In the genomic region with DNA sequence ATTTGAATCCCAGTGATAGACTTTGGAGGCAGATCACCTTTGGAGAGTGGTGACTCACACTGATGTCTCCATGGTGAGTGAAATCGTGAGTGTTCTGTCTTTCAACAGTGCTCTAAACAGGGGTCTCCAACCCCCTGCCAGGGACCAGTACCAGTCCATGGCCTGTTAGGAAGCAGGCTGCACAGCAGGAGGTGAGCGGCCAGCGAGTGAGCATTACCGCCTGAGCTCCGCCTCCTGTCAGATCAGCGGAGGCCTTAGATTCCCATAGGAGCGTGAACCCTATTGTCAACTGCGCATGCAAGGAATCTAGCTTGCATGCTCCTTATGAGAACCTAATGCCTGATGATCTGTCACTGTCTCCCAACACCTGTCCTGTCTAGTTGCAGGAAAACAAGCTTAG, we compare ENCODE assay signal across 28 cellular contexts.
DNase-seq lines count a peak whose midpoint lies in the region; ATAC-seq, FAIRE-seq and TF ChIP-seq lines count a peak whose summit lies in the region.
"Had no signal": no experiment of that assay in that cellular context is flagged by ENCODE, and none has a peak within 500 bp of the region (broad histone marks: within the 10 kb centered on the region; RNA-seq: fewer than 3 reads in every experiment).

No MANE protein-coding gene starts in this region.

- H3F3A ChIP-seq in GM23338 (replicated peaks; ENCODE audit: low read depth) = no peaks in the 10 kb centered on the region
- no peaks in the 10 kb centered on the region for H3F3A ChIP-seq in Loucy (ENCODE audit: low read depth)

- H3K4me1 Mint-ChIP-seq in GM23338 = no peaks in the 10 kb centered on the region
- peaks cover 18% of the 10 kb centered on the region for H3K4me1 Mint-ChIP-seq in activated T-cell treated with anti-CD3 and anti-CD28 coated beads, Interleukin-2, amount 50 U/mL, for 72 hours (ENCODE audit: low read depth)

- H4K20me1 ChIP-seq in GM23338 (replicated peaks; ENCODE audit: insufficient read depth) = peaks cover 3% of the 10 kb centered on the region
- H4K20me1 ChIP-seq in Loucy (ENCODE audit: insufficient read depth, low read length, poor library complexity, severe bottlenecking) = no peaks in the 10 kb centered on the region
- H4K20me1 ChIP-seq in H1 (replicated peaks in 1 of 2; ENCODE audit: control insufficient read depth in 1 of 2, insufficient read depth in 2 of 2, low read length in 2 of 2) = peaks cover 0 to 5% of the 10 kb centered on the region in 2 experiments

- H3K27ac ChIP-seq in GM23338 (ENCODE audit: low read depth) = no peak overlapping the region
- no peak overlapping the region for H3K27ac ChIP-seq in H1 (ENCODE audit: low read depth, low read length)
- no peak overlapping the region for H3K27ac ChIP-seq in neuronal stem cell (replicated peaks; ENCODE audit: low read length)
- no peak overlapping the region for H3K27ac ChIP-seq in adrenal gland
- H3K27ac ChIP-seq: C4-2B, RWPE1 had no signal

- H3K4me1 ChIP-seq in GM23338 (ENCODE audit: insufficient read depth) (no peaks in the 10 kb centered on the region), Loucy (ENCODE audit: insufficient read depth, low read length, poor library complexity, severe bottlenecking) (peaks cover 24% of the 10 kb centered on the region), H1 (replicated peaks in 1 of 4; ENCODE audit: control insufficient read depth in 3 of 4, insufficient read depth in 4 of 4, low read length in 3 of 4) (peaks cover 0 to 2% (median 0%) of the 10 kb centered on the region in 4 experiments; a peak in 1 of 7 replicates), neuronal stem cell (ENCODE audit: control insufficient read depth in 2 of 2, insufficient read depth in 1 of 2, low read depth in 1 of 2, low read length in 2 of 2) (peaks cover 1 to 2% of the 10 kb centered on the region in 2 donors), adrenal gland (replicated peaks in 1 of 2) (peaks cover 0 to 3% of the 10 kb centered on the region in 2 donors)
- H3K4me1 ChIP-seq: Caco-2 had no signal

- H3K4me3 Mint-ChIP-seq in GM23338 = no peak overlapping the region
- no peak overlapping the region for H3K4me3 Mint-ChIP-seq in activated T-cell treated with anti-CD3 and anti-CD28 coated beads, Interleukin-2, amount 50 U/mL, for 72 hours
- H3K4me3 Mint-ChIP-seq: B cell; CD8-positive, alpha-beta T cell; H9; HFFc6 had no signal

- no peak overlapping the region for H4K91ac ChIP-seq in H1 (replicated peaks; ENCODE audit: insufficient read length, low read length)
- no peak overlapping the region for H4K91ac ChIP-seq in neuronal stem cell (ENCODE audit: low read depth, low read length, poor library complexity)

- no peak overlapping the region for H2AFZ ChIP-seq in GM23338
- peak overlapping the region; percentile 23; the same call in 1 of the 2 replicates for H2AFZ ChIP-seq in Loucy (ENCODE audit: low read length)
- no peak overlapping the region for H2AFZ ChIP-seq in H1 (ENCODE audit: low read length)
- no peak overlapping the region for H2AFZ ChIP-seq in neuronal stem cell (ENCODE audit: low read length)

- H3K9me3 ChIP-seq in Loucy (ENCODE audit: insufficient read depth, low read depth, low read length) = no peaks in the 10 kb centered on the region
- H3K9me3 ChIP-seq in H1 (ENCODE audit: insufficient read depth in 2 of 2, low read depth in 1 of 2, low read length in 1 of 2) = no peaks in the 10 kb centered on the region
- peaks cover 0 to 2% of the 10 kb centered on the region in 2 donors for H3K9me3 ChIP-seq in neuronal stem cell (replicated peaks in 1 of 2; ENCODE audit: control insufficient read depth in 2 of 2, insufficient read depth in 1 of 2, low read depth in 1 of 2, low read length in 2 of 2)
- no peaks in the 10 kb centered on the region for H3K9me3 ChIP-seq in adrenal gland (replicated peaks in 1 of 3)

- H3K4me3 ChIP-seq in GM23338 (no peak overlapping the region), Loucy (ENCODE audit: low read length, poor library complexity, severe bottlenecking) (no peak overlapping the region), H1 (ENCODE audit: extremely low read depth in 1 of 4, insufficient read depth in 2 of 4, low read depth in 3 of 4, low read length in 4 of 4) (no peak overlapping the region), neuronal stem cell (ENCODE audit: low read length in 2 of 2) (no peak overlapping the region), adrenal gland (no peak overlapping the region)
- H3K4me3 ChIP-seq: K562 had no signal

- CTCF ChIA-PET in H1 (lab: Charles Lee; ENCODE audit: partially characterized antibody) = interaction anchor here (1.1 to 2.5 kb wide), 8 partner anchors 10 to 150 kb away, joined by 3 to 10 read pairs (median 6); a partner anchor contains a TSS

- H2BK20ac ChIP-seq in H1 (ENCODE audit: low read length) = no peak overlapping the region

- H3K27ac Mint-ChIP-seq in GM23338 = no peak overlapping the region
- H3K27ac Mint-ChIP-seq in activated T-cell treated with anti-CD3 and anti-CD28 coated beads, Interleukin-2, amount 50 U/mL, for 72 hours = no peak overlapping the region
- H3K27ac Mint-ChIP-seq: B cell; CD8-positive, alpha-beta T cell; H9; HFFc6 had no signal

- H3K27me3 Mint-ChIP-seq in GM23338 (ENCODE audit: insufficient read depth, low read depth, poor library complexity) = no peaks in the 10 kb centered on the region
- H3K27me3 Mint-ChIP-seq in activated T-cell treated with anti-CD3 and anti-CD28 coated beads, Interleukin-2, amount 50 U/mL, for 72 hours (ENCODE audit: low read depth) = no peaks in the 10 kb centered on the region

- H3K14ac ChIP-seq in H1 (ENCODE audit: insufficient read length) = no peak overlapping the region
- H3K14ac ChIP-seq in neuronal stem cell (ENCODE audit: low read length) = no peak overlapping the region

- H4K8ac ChIP-seq in H1 (ENCODE audit: extremely low read depth, insufficient read depth, low read length) (no peak overlapping the region), neuronal stem cell (ENCODE audit: low read depth, low read length) (no peak overlapping the region)

- peak; percentile 36 for FAIRE-seq in H1 (lab: Jason Lieb, UNC)
- FAIRE-seq: GM12891, HTR-8/SVneo, K562 had no signal

- H3K9me2 ChIP-seq in GM23338 (ENCODE audit: insufficient read depth) (no peaks in the 10 kb centered on the region), Loucy (replicated peaks; ENCODE audit: low read depth, low read length) (no peaks in the 10 kb centered on the region)

- H2AK5ac ChIP-seq in H1 (ENCODE audit: low read depth, low read length) (no peak overlapping the region), neuronal stem cell (ENCODE audit: low read depth, low read length) (no peak overlapping the region)

- POLR2A ChIA-PET in H1 (lab: Charles Lee; ENCODE audit: partially characterized antibody) = interaction anchor here (1.4 kb wide), 1 partner anchor 9 kb away, joined by 4 read pairs; no protein-coding TSS in a partner anchor

- H3K27me3 ChIP-seq in GM23338 (ENCODE audit: insufficient read depth) (no peaks in the 10 kb centered on the region), Loucy (ENCODE audit: insufficient read depth, low read length, poor library complexity, severe bottlenecking) (no peaks in the 10 kb centered on the region), H1 (replicated peaks in 1 of 4; ENCODE audit: control insufficient read depth in 3 of 4, extremely low read depth in 1 of 4, insufficient read depth in 3 of 4, low read length in 3 of 4) (no peaks in the 10 kb centered on the region), neuronal stem cell (ENCODE audit: control insufficient read depth in 3 of 3, insufficient read depth in 3 of 3, low read depth in 1 of 3, low read length in 3 of 3) (no peaks in the 10 kb centered on the region), adrenal gland (no peaks in the 10 kb centered on the region)

- 0 out of 2 replicates have a peak, but pooled peaks cover 6% of the 10 kb centered on the region for H3K36me3 ChIP-seq in GM23338 (ENCODE audit: insufficient read depth)
- no peaks in the 10 kb centered on the region for H3K36me3 ChIP-seq in Loucy (ENCODE audit: insufficient read depth, low read length)
- H3K36me3 ChIP-seq in H1 (ENCODE audit: control insufficient read depth in 2 of 4, insufficient read depth in 4 of 4, low read length in 3 of 4) = peaks cover 0 to 3% (median 0%) of the 10 kb centered on the region in 4 experiments; a peak in 1 of 8 replicates
- H3K36me3 ChIP-seq in neuronal stem cell (replicated peaks in 1 of 2; ENCODE audit: control insufficient read depth in 2 of 2, insufficient read depth in 2 of 2, low read length in 2 of 2) = peaks cover 0 to 48% of the 10 kb centered on the region in 2 donors
- no peaks in the 10 kb centered on the region for H3K36me3 ChIP-seq in adrenal gland (replicated peaks in 1 of 2)

- TF ChIP-seq RAD21 in H1 (IDR thresholded peaks at IDR 0.05 in 1 of 2, conservative IDR thresholded peaks at IDR 0.05 in 1 of 2; ENCODE audit: low read depth in 2 of 2, low read length in 2 of 2) = no peak

- H2BK12ac ChIP-seq in H1 (ENCODE audit: low read depth, low read length) (no peak overlapping the region), neuronal stem cell (ENCODE audit: low read length) (no peak overlapping the region)

- H3K23ac ChIP-seq in H1 (ENCODE audit: insufficient read length) = no peak overlapping the region
- H3K23ac ChIP-seq in neuronal stem cell (ENCODE audit: low read depth, low read length, poor library complexity) = no peak overlapping the region

- H2BK15ac ChIP-seq in H1 (ENCODE audit: low read length) = no peak overlapping the region
- no peak overlapping the region for H2BK15ac ChIP-seq in neuronal stem cell (ENCODE audit: low read length)

- H2BK120ac ChIP-seq in H1 (replicated peaks; ENCODE audit: low read depth, low read length) (no peak overlapping the region), neuronal stem cell (ENCODE audit: low read depth, low read length) (no peak overlapping the region)

- no peak overlapping the region for H2BK5ac ChIP-seq in H1 (ENCODE audit: low read depth, low read length)
- no peak overlapping the region for H2BK5ac ChIP-seq in neuronal stem cell (ENCODE audit: low read length)

- no peak overlapping the region for H3K4ac ChIP-seq in H1 (replicated peaks; ENCODE audit: insufficient read length, low read depth, low read length)
- no peak overlapping the region for H3K4ac ChIP-seq in neuronal stem cell (ENCODE audit: low read length)

- peak; percentile 71 for ATAC-seq in GM23338
- no peak for ATAC-seq in activated T-cell treated with anti-CD3 and anti-CD28 coated beads, Interleukin-2, amount 50 U/mL, for 72 hours (replicated peaks in 1 of 2)
- ATAC-seq: CD8-positive, alpha-beta T cell; K562; Panc1 had no signal

- TF ChIP-seq POLR2A in H1 (IDR thresholded peaks at IDR 0.05; ENCODE audit: control extremely low read depth in 1 of 2, low read depth in 2 of 2, low read length in 2 of 2) = no peak
- TF ChIP-seq POLR2A in adrenal gland (IDR thresholded peaks at IDR 0.05) = no peak

- H3K79me1 ChIP-seq in H1 (ENCODE audit: low read depth, low read length) = no peaks in the 10 kb centered on the region; the same call in 1 of the 2 replicates
- H3K79me1 ChIP-seq in neuronal stem cell (ENCODE audit: low read depth, low read length) = no peaks in the 10 kb centered on the region

- no peak overlapping the region for H4K5ac ChIP-seq in H1 (ENCODE audit: insufficient read length, low read depth, low read length)

- TF ChIP-seq CTCF in GM23338 (conservative IDR thresholded peaks at IDR 0.05; ENCODE audit: low read depth in 2 of 2) = no peak
- TF ChIP-seq CTCF in Loucy (conservative IDR thresholded peaks at IDR 0.05; ENCODE audit: low read length) = no peak
- no peak for TF ChIP-seq CTCF in H1 (IDR thresholded peaks at IDR 0.05; ENCODE audit: control extremely low read depth in 1 of 3, insufficient read depth in 1 of 3, low read depth in 1 of 3, low read length in 3 of 3)
- no peak for TF ChIP-seq CTCF in adrenal gland (IDR thresholded peaks at IDR 0.05)

- H3K23me2 ChIP-seq in H1 (ENCODE audit: low read depth, low read length) = no peaks in the 10 kb centered on the region

- intact Hi-C loops in adrenal gland (cut with DNase I) = no loop called here

- H3K4me2 ChIP-seq in GM23338 = no peak overlapping the region
- no peak overlapping the region for H3K4me2 ChIP-seq in Loucy (ENCODE audit: low read depth, low read length, poor library complexity, severe bottlenecking)
- H3K4me2 ChIP-seq in H1 (ENCODE audit: insufficient read depth in 1 of 2, low read depth in 2 of 2, low read length in 2 of 2) = no peak overlapping the region
- H3K4me2 ChIP-seq in neuronal stem cell (ENCODE audit: insufficient read depth, low read length, poor library complexity, severe bottlenecking) = no peak overlapping the region

- TF ChIP-seq EP300 in H1 (IDR thresholded peaks at IDR 0.05; ENCODE audit: borderline replicate concordance in 1 of 2, low read depth in 2 of 2, low read length in 2 of 2) = no peak

- 70% methylated on average over 8 of the region's 8 CpGs; no CpG with 5 or more reads in 1 of the 2 experiments for WGBS in H1 (ENCODE audit: extremely low coverage in 1 of 2, insufficient coverage in 1 of 2, insufficient read length in 1 of 2, insufficient replicate concordance in 2 of 2, low coverage in 1 of 2, low lambda C conversion rate in 2 of 2, missing lambda C conversion rate in 1 of 2), 2 experiments
- no CpG with 5 or more reads among the region's 8 CpGs for WGBS in neuronal stem cell (ENCODE audit: extremely low coverage in 2 of 2, insufficient read length in 2 of 2, insufficient replicate concordance in 1 of 2), 2 donors
- WGBS in adrenal gland, 4 donors = 82 to 89% (median 86%) methylated on average over 3 to 8 of the region's 8 CpGs

- no peaks in the 10 kb centered on the region for H3K9me3 Mint-ChIP-seq in GM23338
- H3K9me3 Mint-ChIP-seq in activated T-cell treated with anti-CD3 and anti-CD28 coated beads, Interleukin-2, amount 50 U/mL, for 72 hours = no peaks in the 10 kb centered on the region
- H3K9me3 Mint-ChIP-seq: CD8-positive, alpha-beta T cell; H9; HFFc6 had no signal

- peak; percentile 55 for DNase-seq in GM23338 (ENCODE audit: low spot score)
- no peak for DNase-seq in H1 (ENCODE audit: low read depth in 1 of 2, low spot score in 2 of 2)
- DNase-seq in neuronal stem cell (ENCODE audit: low spot score) = peak; percentile 9
- DNase-seq in Kasumi-1 (lab: John Stamatoyannopoulos, UW) = no peak
- no peak for DNase-seq in adrenal gland
- no peak for DNase-seq in activated T-cell treated with anti-CD3 and anti-CD28 coated beads, Interleukin-2, amount 50 U/mL, for 72 hours
- DNase-seq: Caco-2; CD8-positive, alpha-beta T cell; DMS 273 treated with DMSO at 0.1 percent for 48 hours; DMS79; EL; GF-D8; H9; HFFc6; MM.1S; NCI-H2029; NCI-H2171; NCI-H524; SHP77; T-helper 1 cell had no signal

- H3K18ac ChIP-seq in H1 (ENCODE audit: extremely low read depth, low read length) (no peak overlapping the region), neuronal stem cell (ENCODE audit: low read length) (no peak overlapping the region)

- H3K9ac ChIP-seq in Loucy (ENCODE audit: low read depth, low read length, poor library complexity, severe bottlenecking) (no peak overlapping the region), H1 (replicated peaks in 1 of 4; ENCODE audit: extremely low read depth in 1 of 4, low read depth in 3 of 4, low read length in 3 of 4) (no peak overlapping the region), neuronal stem cell (ENCODE audit: low read depth, low read length, poor library complexity) (no peak overlapping the region)

- H3K79me2 ChIP-seq in GM23338 (replicated peaks; ENCODE audit: insufficient read depth) (no peaks in the 10 kb centered on the region), Loucy (ENCODE audit: insufficient read depth, low read length) (no peaks in the 10 kb centered on the region), H1 (ENCODE audit: control insufficient read depth in 1 of 2, insufficient read depth in 2 of 2, low read length in 2 of 2) (no peaks in the 10 kb centered on the region)

- H3K36me3 Mint-ChIP-seq in GM23338 (ENCODE audit: low read depth) = peaks cover 29% of the 10 kb centered on the region; the same call in 2 of the 3 replicates
- no peaks in the 10 kb centered on the region for H3K36me3 Mint-ChIP-seq in activated T-cell treated with anti-CD3 and anti-CD28 coated beads, Interleukin-2, amount 50 U/mL, for 72 hours (ENCODE audit: insufficient read depth in 2 of 2)
- H3K36me3 Mint-ChIP-seq: CD8-positive, alpha-beta T cell had no signal

- H3K56ac ChIP-seq in H1 (replicated peaks; ENCODE audit: insufficient read length, low read depth, low read length) = no peak overlapping the region

Comparison
In these comparisons a context has a peak if more than half of its experiments do, and no peak if none do; other contexts are left out.
1. DNase-seq: peak in GM23338 (single experiment) and neuronal stem cell (single experiment); none in H1 (0 of 2), Kasumi-1 (0 of 2), adrenal gland (0 of 7) and activated T-cell treated with anti-CD3 and anti-CD28 coated beads, Interleukin-2, amount 50 U/mL, for 72 hours (0 of 2).